8 cellular contexts compared by ENCODE assay signal in the genomic region with DNA sequence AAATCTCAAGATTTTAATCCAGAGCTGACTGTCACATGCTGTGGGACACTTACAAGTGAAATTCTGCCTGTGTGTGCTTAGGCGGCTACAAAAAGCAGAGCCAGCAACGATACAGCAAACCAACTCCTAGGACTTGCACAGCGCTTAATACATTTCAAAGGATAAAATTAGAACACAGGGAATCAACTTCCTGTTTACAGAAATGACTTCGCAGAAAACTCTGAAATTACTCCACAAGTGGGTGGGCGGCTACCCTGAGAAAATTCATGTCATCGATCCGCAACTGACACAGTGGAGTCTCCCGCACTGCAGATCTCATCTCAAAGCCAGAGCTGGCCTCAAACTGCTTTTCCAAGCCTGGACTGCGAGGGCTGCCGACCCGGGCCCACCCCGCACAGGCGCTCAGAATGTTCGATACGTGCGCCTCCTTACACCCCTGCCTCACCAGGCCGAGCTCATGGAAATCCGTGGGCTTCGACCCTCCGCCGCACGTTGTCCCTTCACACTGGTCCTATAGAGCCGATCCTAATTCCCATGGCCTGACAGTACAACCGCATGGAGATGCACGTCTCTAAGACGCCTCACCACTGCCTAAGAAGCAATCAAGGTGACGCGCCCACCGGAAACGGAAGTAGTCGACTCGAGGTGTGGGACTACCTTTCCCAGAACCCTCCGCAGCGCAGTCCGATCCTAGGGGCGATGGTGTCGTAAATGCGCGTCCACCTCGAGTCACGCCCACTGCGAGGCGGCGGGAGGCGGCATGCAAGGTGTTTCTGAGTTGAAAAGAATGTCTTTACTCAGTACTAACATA. TPM values are rescaled to one million over a fixed set of nuclear protein-coding genes. Genes with fewer than 3 reads are reported as not detected.
DNase-seq lines count a peak whose midpoint lies in the region; ATAC-seq and TF ChIP-seq lines count a peak whose summit lies in the region.

A gene (minus strand): TSS at position 609 of the 811 bp plus-strand sequence. CDS start 5,625 bp downstream, outside the sequence.

- peak; percentile 46 for DNase-seq in activated gamma-delta T cell treated with Interleukin-2 at 50 U/mL for 16 hours
- DNase-seq in activated gamma-delta T cell (lab: John Stamatoyannopoulos, UW) = no peak
- peak; percentile 49 to 83 for DNase-seq in SJSA1 (ENCODE audit: low read depth in 1 of 2, low spot score in 2 of 2)
- DNase-seq in activated naive CD4-positive, alpha-beta T cell treated with anti-CD3 and anti-CD28 coated beads, Interleukin-2, amount 50 U/mL, for 72 hours (ENCODE audit: low spot score in 2 of 2) = peak; percentile 62 to 72
- DNase-seq in glomerular visceral epithelial cell (ENCODE audit: extremely low spot score) = peak; percentile 75
- DNase-seq in stomach = peak; percentile 86

- peaks cover 64 to 74% of the 10 kb centered on the region in 2 donors for H3K9me3 Mint-ChIP-seq in activated naive CD4-positive, alpha-beta T cell treated with anti-CD3 and anti-CD28 coated beads, Interleukin-2, amount 50 U/mL, for 72 hours

- peak within 1 kb of the TSS in 1 of 2 donors; percentile 57 for H3K27ac Mint-ChIP-seq in activated naive CD4-positive, alpha-beta T cell treated with anti-CD3 and anti-CD28 coated beads, Interleukin-2, amount 50 U/mL, for 72 hours

- TF ChIP-seq CTCF in neutrophil (IDR thresholded peaks at IDR 0.05) (no peak), stomach (IDR thresholded peaks at IDR 0.05) (no peak)

- H3K36me3 Mint-ChIP-seq in activated naive CD4-positive, alpha-beta T cell treated with anti-CD3 and anti-CD28 coated beads, Interleukin-2, amount 50 U/mL, for 72 hours = peaks cover 79 to 89% of the 10 kb centered on the region in 2 donors

- H3K4me1 ChIP-seq in SJSA1 (replicated peaks) = peaks cover 8% of the 10 kb centered on the region
- peaks cover 7 to 10% of the 10 kb centered on the region in 2 experiments for H3K4me1 ChIP-seq in neutrophil (ENCODE audit: control insufficient read depth in 1 of 2, insufficient read depth in 1 of 2, low read depth in 1 of 2, low read length in 1 of 2)
- peaks cover 0 to 21% (median 6%) of the 10 kb centered on the region in 4 donors for H3K4me1 ChIP-seq in stomach

- 3 to 4% (median 4%) methylated on average over 31 to 45 of the region's 45 CpGs for WGBS in stomach, 5 donors

- peak within 1 kb of the TSS; percentile 59 for H3K27ac ChIP-seq in SJSA1
- no peak within 1 kb of the TSS for H3K27ac ChIP-seq in neutrophil
- peak within 1 kb of the TSS in 2 of 5 donors; percentile 45 to 46 for H3K27ac ChIP-seq in stomach

- TF ChIP-seq POLR2A in stomach (IDR thresholded peaks at IDR 0.05) = no peak

- intact Hi-C loops in stomach (cut with DNase I; ENCODE audit: low total_unique reads) = no loop called here

- peak within 1 kb of the TSS; percentile 46 for H3K4me3 ChIP-seq in SJSA1
- peak within 1 kb of the TSS; percentile 47 to 49 for H3K4me3 ChIP-seq in neutrophil (ENCODE audit: low read depth in 1 of 2, low read length in 1 of 2)
- H3K4me3 ChIP-seq in stomach = peak within 1 kb of the TSS; percentile 55 to 76 (median 61)

- H3K36me3 ChIP-seq in SJSA1 (peaks cover 2% of the 10 kb centered on the region; the same call in 1 of the 2 replicates), neutrophil (no peaks in the 10 kb centered on the region), stomach (peaks cover 0 to 40% (median 25%) of the 10 kb centered on the region in 4 donors)

- no peak for TF ChIP-seq EP300 in stomach (IDR thresholded peaks at IDR 0.05)

- peaks cover 21% of the 10 kb centered on the region for H3K9me3 ChIP-seq in SJSA1 (replicated peaks)
- peaks cover 29% of the 10 kb centered on the region for H3K9me3 ChIP-seq in neutrophil
- H3K9me3 ChIP-seq in stomach = peaks cover 20 to 97% (median 73%) of the 10 kb centered on the region in 4 donors

- no peaks in the 10 kb centered on the region for H3K27me3 ChIP-seq in SJSA1 (replicated peaks)
- H3K27me3 ChIP-seq in neutrophil = peaks cover 18% of the 10 kb centered on the region
- H3K27me3 ChIP-seq in stomach = peaks cover 0 to 5% (median 0%) of the 10 kb centered on the region in 3 donors

- peak; percentile 88 to 99 for ATAC-seq in activated naive CD4-positive, alpha-beta T cell treated with anti-CD3 and anti-CD28 coated beads, Interleukin-2, amount 50 U/mL, for 72 hours
- ATAC-seq in HG02798 (IDR thresholded peaks at IDR 0.05; ENCODE audit: poor library complexity, unreplicated experiment) = no peak

RNA-seq across cellular contexts. Expression of the gene that starts here (rescaled TPM):
- 2.4 and 13.4 TPM in 2 replicates for total RNA-seq in SJSA1 (2014; rRNA removed; shearing (Covaris generic))
- total RNA-seq in activated naive CD4-positive, alpha-beta T cell treated with anti-CD3 and anti-CD28 coated beads, Interleukin-2, amount 50 U/mL, for 72 hours = 1 to 10 TPM in 1 of 2 donors, under 1 TPM in 1; 0.09 to 1.2 TPM
- 10 to 100 TPM in 2 of 5 donors, 1 to 10 TPM in 1, not detected in 2; 1.3 to 12.6 (median 10.1) TPM for total RNA-seq in stomach
- polyA plus RNA-seq in stomach = 1 to 10 TPM in 2 of 3 donors, under 1 TPM in 1; 0.44 to 1.8 (median 1.4) TPM
